Comparison of ENCODE assay signal across 21 cellular contexts in the genomic region with DNA sequence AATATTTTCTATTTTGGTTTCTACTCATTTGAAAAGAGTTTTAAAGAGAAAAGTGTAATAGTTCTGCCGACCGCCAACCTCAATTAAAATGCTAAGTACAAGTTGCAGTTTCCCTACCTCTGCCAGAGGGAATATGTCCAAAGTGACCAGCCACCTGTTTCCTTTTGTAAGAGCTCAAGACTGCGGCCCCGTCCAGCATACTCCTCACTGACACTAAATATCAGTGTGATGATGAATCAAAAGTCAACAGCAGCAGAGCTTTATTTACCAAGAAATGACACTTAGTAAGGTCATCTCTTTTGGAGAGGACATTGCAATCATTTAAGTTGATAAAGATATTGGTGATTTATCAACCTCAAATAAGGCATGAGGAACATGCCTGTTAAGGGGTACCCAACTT. TPM values are rescaled to one million over a fixed set of nuclear protein-coding genes. Genes with fewer than 3 reads are reported as not detected.
DNase-seq lines count a peak whose midpoint lies in the region; ATAC-seq and TF ChIP-seq lines count a peak whose summit lies in the region.
"Had no signal": no experiment of that assay in that cellular context is flagged by ENCODE, and none has a peak within 500 bp of the region (broad histone marks: within the 10 kb centered on the region; RNA-seq: fewer than 3 reads in every experiment).

No MANE protein-coding gene starts in this region.

- in situ Hi-C loops in astrocyte of the cerebellum (cut with HindIII; ENCODE audit: low sequenced_read_pairs): no loop called here

- ATAC-seq in left lobe of liver (peak; percentile 72), GM19023 (IDR thresholded peaks at IDR 0.05; ENCODE audit: unreplicated experiment) (no peak)
- no peak for ATAC-seq in activated naive CD8-positive, alpha-beta T cell treated with anti-CD3 and anti-CD28 coated beads, Interleukin-2, amount 50 U/mL, for 24 hours
- no peak for ATAC-seq in activated T-cell treated with anti-CD3 and anti-CD28 coated beads, Interleukin-2, amount 50 U/mL, for 4 hours
- ATAC-seq: esophagus mucosa, GM12878 had no signal

- H3K27me3 Mint-ChIP-seq in activated naive CD8-positive, alpha-beta T cell treated with anti-CD3 and anti-CD28 coated beads, Interleukin-2, amount 50 U/mL, for 24 hours: peaks cover 2% of the 10 kb centered on the region
- peaks cover 5% of the 10 kb centered on the region for H3K27me3 Mint-ChIP-seq in activated T-cell treated with anti-CD3 and anti-CD28 coated beads, Interleukin-2, amount 50 U/mL, for 4 hours (ENCODE audit: low read depth)

- H3K27ac Mint-ChIP-seq in activated naive CD8-positive, alpha-beta T cell treated with anti-CD3 and anti-CD28 coated beads, Interleukin-2, amount 50 U/mL, for 24 hours: no peak overlapping the region
- H3K27ac Mint-ChIP-seq: activated CD4-positive, alpha-beta T cell treated with anti-CD3 and anti-CD28 coated beads, Interleukin-2, amount 10 ng/mL, durations not matched to agents 7 days and 5 days; activated naive CD8-positive, alpha-beta T cell treated with anti-CD3 and anti-CD28 coated beads, Interleukin-2, amount 10 ng/mL, durations not matched to agents 7 days and 5 days; naive B cell had no signal

- H3K36me3 Mint-ChIP-seq in activated naive CD8-positive, alpha-beta T cell treated with anti-CD3 and anti-CD28 coated beads, Interleukin-2, amount 50 U/mL, for 24 hours (ENCODE audit: low read depth): no peaks in the 10 kb centered on the region
- no peaks in the 10 kb centered on the region for H3K36me3 Mint-ChIP-seq in activated T-cell treated with anti-CD3 and anti-CD28 coated beads, Interleukin-2, amount 50 U/mL, for 4 hours (ENCODE audit: insufficient read depth)
- H3K36me3 Mint-ChIP-seq: activated naive CD8-positive, alpha-beta T cell treated with anti-CD3 and anti-CD28 coated beads, Interleukin-2, amount 10 ng/mL, durations not matched to agents 7 days and 5 days; naive B cell had no signal

- H3K27me3 ChIP-seq in stomach: no peaks in the 10 kb centered on the region
- H3K27me3 ChIP-seq: BE2C, upper lobe of left lung had no signal

- TF ChIP-seq EP300 in stomach (IDR thresholded peaks at IDR 0.05): no peak

- H3K9me3 Mint-ChIP-seq in activated naive CD8-positive, alpha-beta T cell treated with anti-CD3 and anti-CD28 coated beads, Interleukin-2, amount 50 U/mL, for 24 hours: no peaks in the 10 kb centered on the region
- no peaks in the 10 kb centered on the region for H3K9me3 Mint-ChIP-seq in activated T-cell treated with anti-CD3 and anti-CD28 coated beads, Interleukin-2, amount 50 U/mL, for 4 hours
- H3K9me3 Mint-ChIP-seq: activated CD4-positive, alpha-beta T cell treated with anti-CD3 and anti-CD28 coated beads, Interleukin-2, amount 10 ng/mL, durations not matched to agents 7 days and 5 days; activated naive CD8-positive, alpha-beta T cell treated with anti-CD3 and anti-CD28 coated beads, Interleukin-2, amount 10 ng/mL, durations not matched to agents 7 days and 5 days; naive B cell had no signal

- peak; percentile 63 for DNase-seq in LHCN-M2 (ENCODE audit: low read depth)
- peak; percentile 6 for DNase-seq in astrocyte of the cerebellum (ENCODE audit: low read depth)
- no peak for DNase-seq in left lobe of liver (ENCODE audit: low spot score)
- DNase-seq in stomach: no peak
- DNase-seq in activated naive CD8-positive, alpha-beta T cell treated with anti-CD3 and anti-CD28 coated beads, Interleukin-2, amount 50 U/mL, for 24 hours: no peak
- DNase-seq in activated T-cell treated with anti-CD3 and anti-CD28 coated beads, Interleukin-2, amount 50 U/mL, for 4 hours: no peak
- DNase-seq: activated CD4-positive, alpha-beta T cell treated with anti-CD3 and anti-CD28 coated beads, Interleukin-2, amount 10 ng/mL, durations not matched to agents 7 days and 5 days; activated naive CD8-positive, alpha-beta T cell treated with anti-CD3 and anti-CD28 coated beads, Interleukin-2, amount 10 ng/mL, durations not matched to agents 7 days and 5 days; activated T-cell treated with anti-CD3 and anti-CD28 coated beads, Interleukin-2, amount 50 U/mL, for 48 hours; BE2C; EL; naive B cell; NCI-H1048; NCI-H2171; SIG-M5; stimulated activated CD4-positive, alpha-beta T cell treated with anti-CD3 and anti-CD28 coated beads, Interleukin-2, amount 100 ng/mL, for 48 hours; T-helper 9 cell had no signal

- H3K9me3 ChIP-seq in stomach: no peaks in the 10 kb centered on the region
- H3K9me3 ChIP-seq: BE2C, upper lobe of left lung had no signal

- no peak overlapping the region for H3K4me3 Mint-ChIP-seq in activated naive CD8-positive, alpha-beta T cell treated with anti-CD3 and anti-CD28 coated beads, Interleukin-2, amount 50 U/mL, for 24 hours
- H3K4me3 Mint-ChIP-seq in activated T-cell treated with anti-CD3 and anti-CD28 coated beads, Interleukin-2, amount 50 U/mL, for 4 hours: no peak overlapping the region
- H3K4me3 Mint-ChIP-seq: activated CD4-positive, alpha-beta T cell treated with anti-CD3 and anti-CD28 coated beads, Interleukin-2, amount 10 ng/mL, durations not matched to agents 7 days and 5 days; activated naive CD8-positive, alpha-beta T cell treated with anti-CD3 and anti-CD28 coated beads, Interleukin-2, amount 10 ng/mL, durations not matched to agents 7 days and 5 days; naive B cell had no signal

- H3K36me3 ChIP-seq in stomach: no peaks in the 10 kb centered on the region
- H3K36me3 ChIP-seq: BE2C, upper lobe of left lung had no signal

- no peak for TF ChIP-seq POLR2A in stomach (IDR thresholded peaks at IDR 0.05)

- no peak overlapping the region for H3K4me3 ChIP-seq in astrocyte of the cerebellum (ENCODE audit: low read depth, low read length)
- H3K4me3 ChIP-seq in stomach: no peak overlapping the region
- H3K4me3 ChIP-seq: GM12878, upper lobe of left lung had no signal

- intact Hi-C loops in stomach (cut with DNase I; ENCODE audit: low total_unique reads): no loop called here

- WGBS in stomach, 5 donors: 16 to 31% (median 24%) methylated on average over 4 of the region's 4 CpGs

- no peaks in the 10 kb centered on the region for H3K4me1 Mint-ChIP-seq in activated naive CD8-positive, alpha-beta T cell treated with anti-CD3 and anti-CD28 coated beads, Interleukin-2, amount 50 U/mL, for 24 hours
- H3K4me1 Mint-ChIP-seq in activated T-cell treated with anti-CD3 and anti-CD28 coated beads, Interleukin-2, amount 50 U/mL, for 4 hours (ENCODE audit: low read depth): no peaks in the 10 kb centered on the region
- H3K4me1 Mint-ChIP-seq: activated CD4-positive, alpha-beta T cell treated with anti-CD3 and anti-CD28 coated beads, Interleukin-2, amount 10 ng/mL, durations not matched to agents 7 days and 5 days; activated naive CD8-positive, alpha-beta T cell treated with anti-CD3 and anti-CD28 coated beads, Interleukin-2, amount 10 ng/mL, durations not matched to agents 7 days and 5 days had no signal

- peaks cover 13 to 22% (median 18%) of the 10 kb centered on the region in 4 donors for H3K4me1 ChIP-seq in stomach

- TF ChIP-seq CTCF in astrocyte of the cerebellum (IDR thresholded peaks at IDR 0.05; ENCODE audit: low read depth, low read length, missing control alignments): no peak
- TF ChIP-seq CTCF in stomach (IDR thresholded peaks at IDR 0.05): no peak

- H3K27ac ChIP-seq in stomach: peak overlapping the region in 4 of 5 donors; percentile 39 to 79 (median 52)

RNA-seq across cellular contexts. Expression of a gene that starts 57.4 kb away (rescaled TPM):
- 18.8 and 25.7 TPM in 2 replicates for total RNA-seq in LHCN-M2 (2014; rRNA removed)
- 2.9 TPM for polyA plus RNA-seq in LHCN-M2 (2012)
- 19.3 TPM for total RNA-seq in left lobe of liver
- total RNA-seq in stomach: 10 to 100 TPM; 16.8 to 60.4 (median 22.6) TPM
- polyA plus RNA-seq in stomach: 1 to 10 TPM; 3.7 to 6.1 (median 3.8) TPM
- 10 to 100 TPM; 26.3 to 27.3 (median 27.1) TPM for total RNA-seq in activated T-cell treated with anti-CD3 and anti-CD28 coated beads, Interleukin-2, amount 50 U/mL, for 4 hours

Comparison
In these comparisons a context has a peak if more than half of its experiments do, and no peak if none do; other contexts are left out.
1. DNase-seq: peak in LHCN-M2 (single experiment) and astrocyte of the cerebellum (single experiment); none in left lobe of liver (single experiment), stomach (single experiment), activated naive CD8-positive, alpha-beta T cell treated with anti-CD3 and anti-CD28 coated beads, Interleukin-2, amount 50 U/mL, for 24 hours (single experiment) and activated T-cell treated with anti-CD3 and anti-CD28 coated beads, Interleukin-2, amount 50 U/mL, for 4 hours (single experiment).